In genomic region chr6:13923527-13924145, GRCh38 we compare ENCODE assay signal across 10 cellular contexts. TPM values are rescaled to one million over a fixed set of nuclear protein-coding genes. Genes with fewer than 3 reads are reported as not detected.
DNase-seq lines count a peak whose midpoint lies in the region; ATAC-seq and TF ChIP-seq lines count a peak whose summit lies in the region.
"Had no signal": no experiment of that assay in that cellular context is flagged by ENCODE, and none has a peak within 500 bp of the region (broad histone marks: within the 10 kb centered on the region; RNA-seq: fewer than 3 reads in every experiment).

No MANE protein-coding gene starts in this region.

- H3K4me1 Mint-ChIP-seq in MCF 10A (ENCODE audit: insufficient read depth, unreplicated experiment), result no peaks in the 10 kb centered on the region
- peaks cover 14% of the 10 kb centered on the region for H3K4me1 Mint-ChIP-seq in activated CD8-positive, alpha-beta T cell treated with anti-CD3 and anti-CD28 coated beads, Interleukin-2, amount 10 ng/mL, durations not matched to agents 7 days and 5 days (ENCODE audit: low read depth)

- no peak for ATAC-seq in activated CD8-positive, alpha-beta T cell treated with anti-CD3 and anti-CD28 coated beads, Interleukin-2, amount 10 ng/mL, durations not matched to agents 7 days and 5 days
- ATAC-seq in HG02981 (IDR thresholded peaks at IDR 0.05; ENCODE audit: unreplicated experiment), result no peak

- H3K4me1 ChIP-seq in mammary epithelial cell (ENCODE audit: insufficient read depth, low read length), result peaks cover 5% of the 10 kb centered on the region
- H3K4me1 ChIP-seq in tibial artery, result peaks cover 0 to 21% (median 13%) of the 10 kb centered on the region in 4 donors

- H3K27ac Mint-ChIP-seq in MCF 10A (ENCODE audit: low read depth, unreplicated experiment), result no peak overlapping the region
- no peak overlapping the region for H3K27ac Mint-ChIP-seq in activated CD8-positive, alpha-beta T cell treated with anti-CD3 and anti-CD28 coated beads, Interleukin-2, amount 10 ng/mL, durations not matched to agents 7 days and 5 days

- H3K9me3 ChIP-seq in mammary epithelial cell (replicated peaks; ENCODE audit: insufficient read depth, low read length), result no peaks in the 10 kb centered on the region
- H3K9me3 ChIP-seq in iPS-18c (ENCODE audit: control insufficient read depth, insufficient read depth, low read length), result no peaks in the 10 kb centered on the region
- H3K9me3 ChIP-seq in tibial artery, result no peaks in the 10 kb centered on the region

- no peaks in the 10 kb centered on the region for H3K36me3 Mint-ChIP-seq in MCF 10A (ENCODE audit: insufficient read depth, unreplicated experiment)
- peaks cover 2% of the 10 kb centered on the region for H3K36me3 Mint-ChIP-seq in activated CD8-positive, alpha-beta T cell treated with anti-CD3 and anti-CD28 coated beads, Interleukin-2, amount 10 ng/mL, durations not matched to agents 7 days and 5 days (ENCODE audit: low read depth)

- H2AFZ ChIP-seq in mammary epithelial cell (ENCODE audit: low read depth, low read length), result no peak overlapping the region

- TF ChIP-seq CTCF in MCF 10A (IDR thresholded peaks at IDR 0.05; ENCODE audit: unreplicated experiment) (no peak), mammary epithelial cell (conservative IDR thresholded peaks at IDR 0.05 in 1 of 2, IDR thresholded peaks at IDR 0.05 in 1 of 2; ENCODE audit: extremely low read depth in 1 of 2, insufficient read depth in 1 of 2, low read depth in 1 of 2, low read length in 2 of 2) (no peak), tibial artery (IDR thresholded peaks at IDR 0.05) (no peak)

- POLR2A ChIA-PET in MCF 10A (lab: Yijun Ruan, JAX), result interaction anchor here (0.9 kb wide), 1 partner anchor 9 kb away, joined by 3 read pairs; no protein-coding TSS in a partner anchor
- POLR2A ChIA-PET in activated CD8-positive, alpha-beta T cell treated with anti-CD3 and anti-CD28 coated beads, Interleukin-2, amount 10 ng/mL, durations not matched to agents 7 days and 5 days (lab: Charles Lee), result no interaction called here

- H3K36me3 ChIP-seq in mammary epithelial cell (ENCODE audit: insufficient read depth, low read length) (no peaks in the 10 kb centered on the region), tibial artery (no peaks in the 10 kb centered on the region)

- no peak overlapping the region for H3K27ac ChIP-seq in mammary epithelial cell (ENCODE audit: insufficient read depth, low read depth, low read length)
- no peak overlapping the region for H3K27ac ChIP-seq in tibial artery
- no peak overlapping the region for H3K27ac ChIP-seq in caudate nucleus (ENCODE audit: low read depth, low read length)
- H3K27ac ChIP-seq: VCaP had no signal

- no peak overlapping the region for H3K9ac ChIP-seq in mammary epithelial cell (ENCODE audit: insufficient read depth, low read length)

- H3K4me3 ChIP-seq in mammary epithelial cell (replicated peaks in 1 of 3; ENCODE audit: insufficient read depth in 1 of 3, low read depth in 2 of 3, low read length in 3 of 3), result no peak overlapping the region
- peak overlapping the region; percentile 74; the same call in 1 of the 2 replicates for H3K4me3 ChIP-seq in iPS-18c (ENCODE audit: insufficient read depth, low read depth, low read length)
- H3K4me3 ChIP-seq in tibial artery, result peak overlapping the region; percentile 50 to 62

- H3K27me3 ChIP-seq in mammary epithelial cell (ENCODE audit: insufficient read depth, low read length), result peaks cover 26% of the 10 kb centered on the region
- peaks cover 0 to 33% of the 10 kb centered on the region in 2 donors for H3K27me3 ChIP-seq in tibial artery

- peak; percentile 25 for DNase-seq in MCF 10A (ENCODE audit: unreplicated experiment)
- DNase-seq in mammary epithelial cell, result no peak
- DNase-seq in activated CD8-positive, alpha-beta T cell treated with anti-CD3 and anti-CD28 coated beads, Interleukin-2, amount 10 ng/mL, durations not matched to agents 7 days and 5 days, result no peak
- DNase-seq in tibial artery, result no peak
- DNase-seq in activated gamma-delta T cell treated with Interleukin-2 at 50 U/mL for 16 hours, result no peak
- no peak for DNase-seq in caudate nucleus (lab: John Stamatoyannopoulos, UW)
- DNase-seq: GDM1 had no signal

- H3K4me2 ChIP-seq in mammary epithelial cell (ENCODE audit: insufficient read depth, low read depth, low read length), result no peak overlapping the region

- WGBS in mammary epithelial cell (ENCODE audit: low coverage, missing lambda C conversion rate), result 62% methylated on average over 5 of the region's 5 CpGs

- intact Hi-C loops in MCF 10A (cut with micrococcal nuclease), result no loop called here
- intact Hi-C loops in mammary epithelial cell (cut with micrococcal nuclease), result no loop called here
- intact Hi-C loops in tibial artery (cut with DNase I; ENCODE audit: low total_unique reads), result no loop called here

- no peaks in the 10 kb centered on the region for H3K9me3 Mint-ChIP-seq in MCF 10A (ENCODE audit: unreplicated experiment)
- H3K9me3 Mint-ChIP-seq in activated CD8-positive, alpha-beta T cell treated with anti-CD3 and anti-CD28 coated beads, Interleukin-2, amount 10 ng/mL, durations not matched to agents 7 days and 5 days (ENCODE audit: insufficient read depth), result no peaks in the 10 kb centered on the region

- H3K4me3 Mint-ChIP-seq in MCF 10A (ENCODE audit: unreplicated experiment), result peak overlapping the region; percentile 67
- peak overlapping the region; percentile 61 for H3K4me3 Mint-ChIP-seq in activated CD8-positive, alpha-beta T cell treated with anti-CD3 and anti-CD28 coated beads, Interleukin-2, amount 10 ng/mL, durations not matched to agents 7 days and 5 days

- H3K27me3 Mint-ChIP-seq in MCF 10A (ENCODE audit: insufficient read depth, unreplicated experiment), result peaks cover 57% of the 10 kb centered on the region
- peaks cover 56% of the 10 kb centered on the region for H3K27me3 Mint-ChIP-seq in activated CD8-positive, alpha-beta T cell treated with anti-CD3 and anti-CD28 coated beads, Interleukin-2, amount 10 ng/mL, durations not matched to agents 7 days and 5 days (ENCODE audit: low read depth)

- H4K20me1 ChIP-seq in mammary epithelial cell (ENCODE audit: insufficient read depth, low read length), result no peaks in the 10 kb centered on the region

- dilution Hi-C loops in mammary epithelial cell (cut with HindIII; ENCODE audit: low sequenced_read_pairs), result no loop called here

- BruUV-seq in MCF 10A (replicated peaks; lab: Mats Ljungman, UMichigan) (no TSS peak), mammary epithelial cell (replicated peaks; lab: Mats Ljungman, UMichigan) (no TSS peak)

- no peaks in the 10 kb centered on the region for H3K79me2 ChIP-seq in mammary epithelial cell (ENCODE audit: insufficient read depth, low read length)

- CTCF ChIA-PET in MCF 10A (lab: Yijun Ruan, JAX), result interaction anchor here (0.6 to 1.9 kb wide), 5 partner anchors 8 to 145 kb away, joined by 4 to 6 read pairs (median 4); no protein-coding TSS in a partner anchor
- CTCF ChIA-PET in mammary epithelial cell (lab: Charles Lee; ENCODE audit: low non-redundant PET), result no interaction called here
- CTCF ChIA-PET in activated CD8-positive, alpha-beta T cell treated with anti-CD3 and anti-CD28 coated beads, Interleukin-2, amount 10 ng/mL, durations not matched to agents 7 days and 5 days (lab: Charles Lee), result interaction anchor here (1.1 to 5.0 kb wide), 6 partner anchors 10 to 151 kb away, joined by 3 to 29 read pairs (median 8); no protein-coding TSS in a partner anchor

- in situ Hi-C loops in mammary epithelial cell (cut with MboI; ENCODE audit: low sequenced_read_pairs in 2 of 2), result no loop called here

RNA-seq across cellular contexts. Expression of gene RNF182, which starts 1.1 kb away (rescaled TPM):
- total RNA-seq in MCF 10A (2022) (not detected in 2 replicates), mammary epithelial cell (under 1 TPM in 1 of 2 donors, not detected in 1; 0.33 TPM)
- 0.33 TPM for polyA plus RNA-seq in mammary epithelial cell
- polyA minus RNA-seq in mammary epithelial cell, result 6.5 TPM
- not detected for total RNA-seq in activated CD8-positive, alpha-beta T cell treated with anti-CD3 and anti-CD28 coated beads, Interleukin-2, amount 10 ng/mL, durations not matched to agents 7 days and 5 days

Comparison
In these comparisons a context has a peak if more than half of its experiments do, and no peak if none do; other contexts are left out.
1. H3K4me3 ChIP-seq: peak in iPS-18c (single experiment) and tibial artery (2 of 2); none in mammary epithelial cell (0 of 3).